Comparison of ENCODE assay signal across 8 cellular contexts in genomic region chr13:46667687-46668281, GRCh38.
A peak's percentile ranks its signal among the peaks of the same experiment; 100 is the strongest.
DNase-seq lines count a peak whose midpoint lies in the region; ATAC-seq and TF ChIP-seq lines count a peak whose summit lies in the region.

No MANE protein-coding gene starts in this region.

- H3K4me3 ChIP-seq in naive thymus-derived CD4-positive, alpha-beta T cell (ENCODE audit: low read length): peak overlapping the region; percentile 55
- H3K4me3 ChIP-seq in H7 (ENCODE audit: insufficient read depth, low read depth, low read length): no peak overlapping the region

- CTCF ChIA-PET in activated CD4-positive, alpha-beta memory T cell treated with anti-CD3 and anti-CD28 coated beads for 36 hours (lab: Charles Lee): interaction anchor here (1.2 to 2.1 kb wide), 3 partner anchors 116 to 117 kb away, joined by 4 to 12 read pairs (median 4); no protein-coding TSS in a partner anchor
- CTCF ChIA-PET in naive thymus-derived CD4-positive, alpha-beta T cell (lab: Charles Lee): no interaction called here

- H3K36me3 Mint-ChIP-seq in activated CD4-positive, alpha-beta memory T cell treated with anti-CD3 and anti-CD28 coated beads for 36 hours: peaks cover 14% of the 10 kb centered on the region
- H3K36me3 Mint-ChIP-seq in naive thymus-derived CD4-positive, alpha-beta T cell: peaks cover 5 to 22% (median 15%) of the 10 kb centered on the region in 5 donors
- peaks cover 26% of the 10 kb centered on the region for H3K36me3 Mint-ChIP-seq in nephron progenitor cell (ENCODE audit: low read depth)

- H3K36me3 ChIP-seq in naive thymus-derived CD4-positive, alpha-beta T cell (ENCODE audit: control insufficient read depth in 2 of 3, insufficient read depth in 3 of 3, low read length in 3 of 3): no peaks in the 10 kb centered on the region
- H3K36me3 ChIP-seq in H7 (replicated peaks; ENCODE audit: control insufficient read depth, insufficient read depth, low read length): no peaks in the 10 kb centered on the region

- no peaks in the 10 kb centered on the region for H3K27me3 ChIP-seq in naive thymus-derived CD4-positive, alpha-beta T cell (ENCODE audit: control insufficient read depth in 2 of 2, insufficient read depth in 2 of 2, low read length in 2 of 2)
- no peaks in the 10 kb centered on the region for H3K27me3 ChIP-seq in H7 (ENCODE audit: control insufficient read depth, insufficient read depth, low read length)

- TF ChIP-seq CTCF in nephron progenitor cell (IDR thresholded peaks at IDR 0.05): no peak

- peak overlapping the region; percentile 56 for H3K27ac ChIP-seq in naive thymus-derived CD4-positive, alpha-beta T cell (ENCODE audit: low read depth, low read length)

- peak overlapping the region; percentile 76 for H3K4me3 Mint-ChIP-seq in activated CD4-positive, alpha-beta memory T cell treated with anti-CD3 and anti-CD28 coated beads for 36 hours
- H3K4me3 Mint-ChIP-seq in naive thymus-derived CD4-positive, alpha-beta T cell: peak overlapping the region; percentile 78 to 89 (median 84)
- no peak overlapping the region for H3K4me3 Mint-ChIP-seq in nephron progenitor cell

- no peaks in the 10 kb centered on the region for H3K9me3 ChIP-seq in naive thymus-derived CD4-positive, alpha-beta T cell (ENCODE audit: control insufficient read depth in 2 of 3, low read length in 3 of 3)

- DNase-seq in activated CD4-positive, alpha-beta memory T cell treated with anti-CD3 and anti-CD28 coated beads for 36 hours: no peak
- peak in 6 of 9 donors; percentile 31 to 68 (median 48) for DNase-seq in naive thymus-derived CD4-positive, alpha-beta T cell
- DNase-seq in H7: no peak
- DNase-seq in NCI-H2171 treated with DMSO at 0.1 percent for 48 hours (lab: John Stamatoyannopoulos, UW): no peak
- DNase-seq in nephron progenitor cell: no peak
- DNase-seq in hypothalamus (lab: John Stamatoyannopoulos, UW): no peak

- no peaks in the 10 kb centered on the region for H3K9me3 Mint-ChIP-seq in activated CD4-positive, alpha-beta memory T cell treated with anti-CD3 and anti-CD28 coated beads for 36 hours
- H3K9me3 Mint-ChIP-seq in naive thymus-derived CD4-positive, alpha-beta T cell: no peaks in the 10 kb centered on the region
- H3K9me3 Mint-ChIP-seq in nephron progenitor cell: no peaks in the 10 kb centered on the region

- H3K4me1 ChIP-seq in naive thymus-derived CD4-positive, alpha-beta T cell (ENCODE audit: control insufficient read depth in 2 of 2, insufficient read depth in 2 of 2, low read length in 2 of 2): peaks cover 0 to 26% of the 10 kb centered on the region in 2 donors

- intact Hi-C loops in activated CD4-positive, alpha-beta memory T cell treated with anti-CD3 and anti-CD28 coated beads for 36 hours (cut with micrococcal nuclease): loop anchor here (1.0 to 2.0 kb wide), 3 partner anchors 61 to 129 kb away; partner anchors contain the start of gene ESD
- intact Hi-C loops in naive thymus-derived CD4-positive, alpha-beta T cell (cut with micrococcal nuclease): loop anchor here (1.0 to 10.0 kb wide), 10 partner anchors 10 to 613 kb away; partner anchors contain the start of genes ESD (in 2 of the 2), LCP1 (in 1 of the 2), LRCH1 (in 1 of the 2) and ZC3H13 (in 1 of the 2)

- H3K4me1 Mint-ChIP-seq in activated CD4-positive, alpha-beta memory T cell treated with anti-CD3 and anti-CD28 coated beads for 36 hours (ENCODE audit: low read depth): peaks cover 41% of the 10 kb centered on the region
- H3K4me1 Mint-ChIP-seq in naive thymus-derived CD4-positive, alpha-beta T cell: peaks cover 39 to 67% (median 57%) of the 10 kb centered on the region in 7 donors
- peaks cover 79% of the 10 kb centered on the region for H3K4me1 Mint-ChIP-seq in nephron progenitor cell

- ATAC-seq in GM18520 (IDR thresholded peaks at IDR 0.05; ENCODE audit: unreplicated experiment) (peak; percentile 42), HG02763 (IDR thresholded peaks at IDR 0.05; ENCODE audit: unreplicated experiment) (peak; percentile 45)
- ATAC-seq in naive thymus-derived CD4-positive, alpha-beta T cell: peak; percentile 82

- H3K27me3 Mint-ChIP-seq in activated CD4-positive, alpha-beta memory T cell treated with anti-CD3 and anti-CD28 coated beads for 36 hours: no peaks in the 10 kb centered on the region
- H3K27me3 Mint-ChIP-seq in naive thymus-derived CD4-positive, alpha-beta T cell: no peaks in the 10 kb centered on the region
- H3K27me3 Mint-ChIP-seq in nephron progenitor cell (ENCODE audit: low read depth, poor library complexity): no peaks in the 10 kb centered on the region

- H3K27ac Mint-ChIP-seq in activated CD4-positive, alpha-beta memory T cell treated with anti-CD3 and anti-CD28 coated beads for 36 hours: peak overlapping the region; percentile 82
- peak overlapping the region; percentile 79 to 93 (median 88) for H3K27ac Mint-ChIP-seq in naive thymus-derived CD4-positive, alpha-beta T cell
- no peak overlapping the region for H3K27ac Mint-ChIP-seq in nephron progenitor cell

- POLR2A ChIA-PET in activated CD4-positive, alpha-beta memory T cell treated with anti-CD3 and anti-CD28 coated beads for 36 hours (lab: Charles Lee): no interaction called here
- POLR2A ChIA-PET in naive thymus-derived CD4-positive, alpha-beta T cell (lab: Charles Lee): no interaction called here

Comparison
In these comparisons a context has a peak if more than half of its experiments do, and no peak if none do; other contexts are left out.
1. DNase-seq: peak in naive thymus-derived CD4-positive, alpha-beta T cell (6 of 9); none in activated CD4-positive, alpha-beta memory T cell treated with anti-CD3 and anti-CD28 coated beads for 36 hours (single experiment), H7 (single experiment), NCI-H2171 treated with DMSO at 0.1 percent for 48 hours (single experiment), nephron progenitor cell (single experiment) and hypothalamus (0 of 51).
2. Peak in every context shown above with its lines, with median percentiles within 50 percentile points of each other: ATAC-seq.